Comparison of ENCODE assay signal across 1 cellular context in the genomic region with DNA sequence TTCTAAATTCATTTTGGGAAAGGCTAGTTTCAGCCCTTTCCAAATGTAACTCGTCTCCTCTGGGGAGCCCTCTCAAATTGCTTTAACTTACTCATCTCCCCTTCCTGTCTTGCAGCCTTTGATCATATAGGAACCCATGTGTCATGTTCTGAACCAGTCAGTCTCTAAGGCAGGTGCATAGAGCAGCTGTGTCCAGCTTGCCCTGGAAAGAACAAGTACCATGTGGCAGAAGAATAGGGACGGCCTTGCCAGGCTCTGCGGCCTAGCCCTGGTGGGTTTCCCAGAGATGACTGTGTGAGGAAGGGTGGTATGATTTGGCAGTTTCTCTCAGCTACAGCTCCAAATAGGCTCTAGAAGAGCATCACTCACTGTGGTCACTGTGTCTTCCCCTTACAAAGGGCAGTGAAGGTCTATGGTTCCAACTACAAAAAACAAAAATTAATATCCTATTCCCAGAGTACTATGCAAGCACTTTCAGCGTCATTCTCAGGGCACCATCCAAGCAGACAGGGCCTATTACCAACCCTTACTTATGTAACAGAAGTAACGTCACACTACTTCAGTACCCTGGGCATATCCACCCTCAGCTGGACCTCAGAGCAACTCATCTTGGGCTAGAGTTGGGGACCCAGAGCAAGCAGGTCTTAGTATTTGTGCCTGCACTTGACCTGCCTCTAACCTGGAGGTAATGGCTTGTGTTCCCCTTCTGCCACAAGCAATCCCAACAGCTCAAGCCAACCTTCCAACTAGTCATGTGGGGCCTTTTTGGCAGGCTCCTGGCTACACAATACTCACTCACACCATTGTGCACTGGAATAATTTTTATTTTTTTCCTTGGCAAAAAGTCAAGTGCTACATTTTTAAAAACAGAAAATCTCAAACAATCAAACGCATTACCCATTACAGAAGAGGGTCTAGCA.
TF ChIP-seq lines count a peak whose summit lies in the region.

No MANE protein-coding gene starts in this region.

TF ChIP-seq in IMR-90, 13 proteins besides CTCF, POLR2A, EP300 and RAD21:
- TF ChIP-seq CHD1 (IDR thresholded peaks at IDR 0.05; ENCODE audit: low read depth, low read length) (no peak), MAFK (IDR thresholded peaks at IDR 0.05; ENCODE audit: low read depth, low read length) (no peak), CEBPB (IDR thresholded peaks at IDR 0.05; ENCODE audit: low read depth, low read length) (no peak), MXI1 (IDR thresholded peaks at IDR 0.05; ENCODE audit: borderline replicate concordance, low read depth, low read length) (no peak), SMC3 (IDR thresholded peaks at IDR 0.05; ENCODE audit: low read depth, low read length) (no peak)
- TF ChIP-seq, protein P1, sequence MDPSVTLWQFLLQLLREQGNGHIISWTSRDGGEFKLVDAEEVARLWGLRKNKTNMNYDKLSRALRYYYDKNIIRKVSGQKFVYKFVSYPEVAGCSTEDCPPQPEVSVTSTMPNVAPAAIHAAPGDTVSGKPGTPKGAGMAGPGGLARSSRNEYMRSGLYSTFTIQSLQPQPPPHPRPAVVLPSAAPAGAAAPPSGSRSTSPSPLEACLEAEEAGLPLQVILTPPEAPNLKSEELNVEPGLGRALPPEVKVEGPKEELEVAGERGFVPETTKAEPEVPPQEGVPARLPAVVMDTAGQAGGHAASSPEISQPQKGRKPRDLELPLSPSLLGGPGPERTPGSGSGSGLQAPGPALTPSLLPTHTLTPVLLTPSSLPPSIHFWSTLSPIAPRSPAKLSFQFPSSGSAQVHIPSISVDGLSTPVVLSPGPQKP (IDR thresholded peaks at IDR 0.05; ENCODE audit: borderline replicate concordance, low read depth, low read length) = no peak
